In genomic region chr22:48554893-48555552, GRCh38 we compare ENCODE assay signal across 24 cellular contexts.
A peak's percentile ranks its signal among the peaks of the same experiment; 100 is the strongest.
DNase-seq lines count a peak whose midpoint lies in the region; TF ChIP-seq lines count a peak whose summit lies in the region.
"Had no signal": no experiment of that assay in that cellular context is flagged by ENCODE, and none has a peak within 500 bp of the region (broad histone marks: within the 10 kb centered on the region; RNA-seq: fewer than 3 reads in every experiment).

No MANE protein-coding gene starts in this region.

- no peak overlapping the region for H2BK120ac ChIP-seq in H9 (ENCODE audit: low read depth, low read length, poor library complexity, severe bottlenecking)

- H3K36me3 ChIP-seq in A673 (ENCODE audit: insufficient read depth, low read length, poor library complexity, severe bottlenecking) (no peaks in the 10 kb centered on the region), Caco-2 (ENCODE audit: control insufficient read depth, insufficient read depth, low read length) (no peaks in the 10 kb centered on the region)
- H3K36me3 ChIP-seq: left lung, pancreas, suprapubic skin had no signal

- no peak overlapping the region for H3K9ac ChIP-seq in H9 (ENCODE audit: extremely low read depth, insufficient read length, low read length)

- H3K23me2 ChIP-seq in H9 (ENCODE audit: insufficient read length, low read depth, low read length, poor library complexity, severe bottlenecking): no peaks in the 10 kb centered on the region

- no peak overlapping the region for H3K14ac ChIP-seq in H9 (ENCODE audit: insufficient read depth, low read length)

- BruUV-seq in A673 (replicated peaks; lab: Mats Ljungman, UMichigan) (no TSS peak), Caco-2 (replicated peaks; lab: Mats Ljungman, UMichigan) (no TSS peak)

- H3K9me3 Mint-ChIP-seq in H9 (no peaks in the 10 kb centered on the region), Caco-2 (ENCODE audit: unreplicated experiment) (no peaks in the 10 kb centered on the region)
- H3K9me3 Mint-ChIP-seq: activated B cell treated with CpG ODN at 0.5 μM for 24 hours; activated naive CD8-positive, alpha-beta T cell treated with anti-CD3 and anti-CD28 coated beads, Interleukin-2, amount 50 U/mL, for 24 hours; activated T-helper 1 cell treated with anti-CD3 and anti-CD28 coated beads, Interleukin-12 subunit alpha, Interleukin-12 subunit beta, Interleukin-2, Interleukin-4 antibody, amounts not matched to agents 30 ng/mL and 10 ng/mL and 1 ng/mL, durations not matched to agents 14 hours and 24 hours and 36 hours; CD8-positive, alpha-beta T cell; T-helper 1 cell treated with Interleukin-12 subunit alpha and Interleukin-12 subunit beta and Interleukin-4 antibody, amounts not matched to agents 30 μg/mL and 1 μg/mL, for 36 hours had no signal

- no peak overlapping the region for H3K4ac ChIP-seq in H9 (ENCODE audit: low read depth, low read length)

- H3K18ac ChIP-seq in H9 (ENCODE audit: insufficient read length, low read depth, low read length): no peak overlapping the region

- H2BK12ac ChIP-seq in H9 (ENCODE audit: insufficient read length, low read depth, low read length): no peak overlapping the region

- no peak overlapping the region for H3K4me2 ChIP-seq in H9 (ENCODE audit: insufficient read depth, insufficient read length, low read length)

- no peak overlapping the region for H2BK20ac ChIP-seq in H9 (ENCODE audit: low read depth, low read length, poor library complexity, severe bottlenecking)

- no peak overlapping the region for H3K27ac Mint-ChIP-seq in H9
- no peak overlapping the region for H3K27ac Mint-ChIP-seq in Caco-2 (ENCODE audit: unreplicated experiment)
- H3K27ac Mint-ChIP-seq: activated B cell treated with CpG ODN at 0.5 μM for 24 hours; activated CD8-positive, alpha-beta T cell treated with anti-CD3 and anti-CD28 coated beads, Interleukin-2, amount 10 ng/mL, durations not matched to agents 7 days and 5 days; activated naive CD8-positive, alpha-beta T cell treated with anti-CD3 and anti-CD28 coated beads, Interleukin-2, amount 50 U/mL, for 24 hours; activated T-helper 1 cell treated with anti-CD3 and anti-CD28 coated beads, Interleukin-12 subunit alpha, Interleukin-12 subunit beta, Interleukin-2, Interleukin-4 antibody, amounts not matched to agents 30 ng/mL and 10 ng/mL and 1 ng/mL, durations not matched to agents 14 hours and 24 hours and 36 hours; CD8-positive, alpha-beta T cell; T-helper 1 cell treated with Interleukin-12 subunit alpha and Interleukin-12 subunit beta and Interleukin-4 antibody, amounts not matched to agents 30 μg/mL and 1 μg/mL, for 36 hours had no signal

- H3K36me3 Mint-ChIP-seq in H9 (ENCODE audit: insufficient read depth in 1 of 3, low read depth in 3 of 3) (no peaks in the 10 kb centered on the region), Caco-2 (ENCODE audit: insufficient read depth, unreplicated experiment) (no peaks in the 10 kb centered on the region)
- H3K36me3 Mint-ChIP-seq: CD8-positive, alpha-beta T cell had no signal

- H2BK5ac ChIP-seq in H9 (ENCODE audit: insufficient read length, low read length): no peak overlapping the region

- POLR2A ChIA-PET in A673 (lab: Charles Lee; ENCODE audit: low non-redundant PET) (no interaction called here), Caco-2 (lab: Charles Lee) (no interaction called here)

- peaks cover 3% of the 10 kb centered on the region for H3K79me1 ChIP-seq in H9 (ENCODE audit: insufficient read depth, low read depth, low read length, poor library complexity, severe bottlenecking)

- H3K27me3 Mint-ChIP-seq in H9 (ENCODE audit: low read depth) (no peaks in the 10 kb centered on the region; the same call in 1 of the 2 replicates), Caco-2 (ENCODE audit: insufficient read depth, unreplicated experiment) (peaks cover under 1% of the 10 kb centered on the region)
- H3K27me3 Mint-ChIP-seq: activated B cell treated with CpG ODN at 0.5 μM for 24 hours; activated naive CD8-positive, alpha-beta T cell treated with anti-CD3 and anti-CD28 coated beads, Interleukin-2, amount 50 U/mL, for 24 hours had no signal

- H3K4me3 ChIP-seq in A673 (ENCODE audit: low read depth, low read length, poor library complexity, severe bottlenecking) (no peak overlapping the region), Caco-2 (ENCODE audit: low read depth, low read length) (no peak overlapping the region), dorsolateral prefrontal cortex (no peak overlapping the region)
- H3K4me3 ChIP-seq: GM12878, left lung, pancreas, skin epidermis, suprapubic skin had no signal

- no peak overlapping the region for H2BK15ac ChIP-seq in H9 (ENCODE audit: low read depth, low read length)

- H3K4me1 ChIP-seq in A673 (ENCODE audit: insufficient read depth, low read length, poor library complexity, severe bottlenecking) (peaks cover 21% of the 10 kb centered on the region), H9 (ENCODE audit: insufficient read depth, low read length) (no peaks in the 10 kb centered on the region), Caco-2 (no peaks in the 10 kb centered on the region)
- H3K4me1 ChIP-seq: left lung, pancreas, suprapubic skin had no signal

- H3K27me3 ChIP-seq in A673 (replicated peaks; ENCODE audit: insufficient read depth, low read depth, low read length, poor library complexity): no peaks in the 10 kb centered on the region
- H3K27me3 ChIP-seq in H9 (ENCODE audit: insufficient read depth, low read length): no peaks in the 10 kb centered on the region
- no peaks in the 10 kb centered on the region for H3K27me3 ChIP-seq in Caco-2 (replicated peaks; ENCODE audit: control insufficient read depth, insufficient read depth, low read length)
- no peaks in the 10 kb centered on the region for H3K27me3 ChIP-seq in dorsolateral prefrontal cortex
- H3K27me3 ChIP-seq: pancreas had no signal

- CTCF ChIA-PET in A673 (lab: Charles Lee): no interaction called here
- CTCF ChIA-PET in Caco-2 (lab: Charles Lee): no interaction called here

- no peak overlapping the region for H3K4me3 Mint-ChIP-seq in H9
- no peak overlapping the region for H3K4me3 Mint-ChIP-seq in Caco-2 (ENCODE audit: unreplicated experiment)
- H3K4me3 Mint-ChIP-seq: activated B cell treated with CpG ODN at 0.5 μM for 24 hours; activated CD8-positive, alpha-beta T cell treated with anti-CD3 and anti-CD28 coated beads, Interleukin-2, amount 10 ng/mL, durations not matched to agents 7 days and 5 days; activated naive CD8-positive, alpha-beta T cell treated with anti-CD3 and anti-CD28 coated beads, Interleukin-2, amount 50 U/mL, for 24 hours; activated T-helper 1 cell treated with anti-CD3 and anti-CD28 coated beads, Interleukin-12 subunit alpha, Interleukin-12 subunit beta, Interleukin-2, Interleukin-4 antibody, amounts not matched to agents 30 ng/mL and 10 ng/mL and 1 ng/mL, durations not matched to agents 14 hours and 24 hours and 36 hours; CD8-positive, alpha-beta T cell; T-helper 1 cell treated with Interleukin-12 subunit alpha and Interleukin-12 subunit beta and Interleukin-4 antibody, amounts not matched to agents 30 μg/mL and 1 μg/mL, for 36 hours had no signal

- H3K56ac ChIP-seq in H9 (ENCODE audit: insufficient read length, low read depth, low read length): no peak overlapping the region

- no peak overlapping the region for H4K91ac ChIP-seq in H9 (ENCODE audit: insufficient read length, low read depth, low read length)

- H3K9me3 ChIP-seq in A673 (ENCODE audit: low read depth, low read length, poor library complexity, severe bottlenecking) (no peaks in the 10 kb centered on the region), H9 (ENCODE audit: control insufficient read depth, low read depth, low read length) (no peaks in the 10 kb centered on the region), Caco-2 (no peaks in the 10 kb centered on the region)
- H3K9me3 ChIP-seq: left lung, pancreas, suprapubic skin had no signal

- no CpG with 5 or more reads among the region's 22 CpGs for WGBS in H9 (ENCODE audit: extremely low coverage, insufficient read length, low lambda C conversion rate)

- DNase-seq in A673 (ENCODE audit: low spot score): peak; percentile 41
- DNase-seq in H9: peak; percentile 68
- peak; percentile 24 for DNase-seq in SHP77 treated with DMSO at 0.1 percent for 48 hours (lab: John Stamatoyannopoulos, UW)
- peak; percentile 87 for DNase-seq in iPS-NIHi11 (ENCODE audit: low spot score)
- no peak for DNase-seq in epidermal melanocyte (ENCODE audit: insufficient read length, low spot score)
- DNase-seq in Caco-2: no peak
- no peak for DNase-seq in dorsolateral prefrontal cortex
- DNase-seq in NCI-H187 treated with DMSO at 0.1 percent for 48 hours (lab: John Stamatoyannopoulos, UW): no peak
- DNase-seq: activated B cell treated with CpG ODN at 0.5 μM for 24 hours; activated CD8-positive, alpha-beta T cell treated with anti-CD3 and anti-CD28 coated beads, Interleukin-2, amount 10 ng/mL, durations not matched to agents 7 days and 5 days; activated naive CD8-positive, alpha-beta T cell treated with anti-CD3 and anti-CD28 coated beads, Interleukin-2, amount 50 U/mL, for 24 hours; CD8-positive, alpha-beta T cell; central memory CD4-positive, alpha-beta T cell; IMR-90; NCI-H1930; NCI-H748 treated with DMSO at 0.1 percent for 48 hours; stimulated activated CD4-positive, alpha-beta T cell treated with anti-CD3 and anti-CD28 coated beads, Interleukin-4, amount 100 ng/mL, for 24 hours had no signal

- no peak overlapping the region for H3T11ph ChIP-seq in H9 (ENCODE audit: low read length)

- intact Hi-C loops in A673 (cut with micrococcal nuclease; ENCODE audit: unreplicated experiment): no loop called here
- intact Hi-C loops in Caco-2 (cut with micrococcal nuclease; ENCODE audit: unreplicated experiment): no loop called here
- intact Hi-C loops in dorsolateral prefrontal cortex (cut with DNase I): loop anchor here in 1 of 2 donors (5.0 kb wide), 1 partner anchor 53 kb away; no protein-coding TSS in a partner anchor

- H2AFZ ChIP-seq in H9 (ENCODE audit: low read length): no peak overlapping the region

- no peaks in the 10 kb centered on the region for H3K79me2 ChIP-seq in H9 (ENCODE audit: insufficient read depth, low read length)

- no peak overlapping the region for H3K23ac ChIP-seq in H9 (ENCODE audit: insufficient read length, low read depth, low read length)

- H4K8ac ChIP-seq in H9 (replicated peaks; ENCODE audit: insufficient read length, low read depth, low read length): no peak overlapping the region

- peaks cover 7 to 14% of the 10 kb centered on the region in 2 experiments for H3K4me1 Mint-ChIP-seq in H9
- H3K4me1 Mint-ChIP-seq in Caco-2 (ENCODE audit: low read depth, unreplicated experiment): no peaks in the 10 kb centered on the region
- H3K4me1 Mint-ChIP-seq: activated B cell treated with CpG ODN at 0.5 μM for 24 hours; activated naive CD8-positive, alpha-beta T cell treated with anti-CD3 and anti-CD28 coated beads, Interleukin-2, amount 50 U/mL, for 24 hours had no signal

- H3K27ac ChIP-seq in A673 (ENCODE audit: low read depth, low read length, poor library complexity, severe bottlenecking): no peak overlapping the region
- no peak overlapping the region for H3K27ac ChIP-seq in H9 (ENCODE audit: insufficient read length, low read depth, low read length)
- H3K27ac ChIP-seq in dorsolateral prefrontal cortex: no peak overlapping the region
- H3K27ac ChIP-seq: left lung, pancreas, skin epidermis, suprapubic skin had no signal

- peak; percentile 27 for TF ChIP-seq CTCF in A673 (conservative IDR thresholded peaks at IDR 0.05; ENCODE audit: low read depth, low read length)
- peak; percentile 56 for TF ChIP-seq CTCF in H9 (conservative IDR thresholded peaks at IDR 0.05)
- TF ChIP-seq CTCF in Caco-2 (IDR thresholded peaks at IDR 0.05; ENCODE audit: insufficient read depth in 1 of 2, low read depth in 1 of 2, low read length in 1 of 2, severe bottlenecking in 1 of 2, unreplicated experiment in 1 of 2): no peak
- TF ChIP-seq CTCF in dorsolateral prefrontal cortex (IDR thresholded peaks at IDR 0.05 in 54 of 56, conservative IDR thresholded peaks at IDR 0.05 in 2 of 56; ENCODE audit: low read depth in 1 of 56, partially characterized antibody in 56 of 56): no peak

- H4K5ac ChIP-seq in H9 (ENCODE audit: insufficient read length, low read depth, low read length): no peak overlapping the region

- no peak overlapping the region for H2AK5ac ChIP-seq in H9 (ENCODE audit: insufficient read length, low read length)

- H4K20me1 ChIP-seq in H9 (ENCODE audit: control insufficient read depth, insufficient read depth, insufficient read length): no peaks in the 10 kb centered on the region

Comparison
In these comparisons a context has a peak if more than half of its experiments do, and no peak if none do; other contexts are left out.
1. DNase-seq: peak in A673 (single experiment), H9 (single experiment), SHP77 treated with DMSO at 0.1 percent for 48 hours (single experiment) and iPS-NIHi11 (single experiment); none in epidermal melanocyte (single experiment), Caco-2 (0 of 2), dorsolateral prefrontal cortex (0 of 10) and NCI-H187 treated with DMSO at 0.1 percent for 48 hours (single experiment).
2. CTCF ChIP-seq: peak in A673 (single experiment) and H9 (single experiment); none in Caco-2 (0 of 2) and dorsolateral prefrontal cortex (0 of 56).